8 cellular contexts compared by ENCODE assay signal in the genomic region with DNA sequence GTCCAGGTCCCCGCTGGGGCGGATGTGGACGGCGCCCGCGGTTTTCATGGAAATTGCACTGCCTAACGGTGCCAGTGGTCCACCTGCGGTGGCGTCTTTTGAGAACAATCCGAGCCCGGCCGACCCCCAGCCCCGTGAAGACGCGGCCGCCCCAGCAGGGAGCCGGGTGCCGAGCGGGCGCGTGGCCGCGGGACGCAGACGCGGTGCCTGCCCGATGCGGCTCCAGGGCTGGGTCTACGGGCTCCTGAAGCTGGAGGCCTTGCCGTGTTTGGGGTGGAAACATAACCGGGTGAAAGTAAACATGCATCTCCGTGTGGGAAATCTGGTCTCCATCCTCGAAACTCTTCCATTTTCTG. TPM values are rescaled to one million over a fixed set of nuclear protein-coding genes. Genes with fewer than 3 reads are reported as not detected.
DNase-seq lines count a peak whose midpoint lies in the region; TF ChIP-seq lines count a peak whose summit lies in the region.

No MANE protein-coding gene starts in this region.

- H4K91ac ChIP-seq in mesenchymal stem cell (ENCODE audit: low read length) = peak overlapping the region; percentile 7

- peaks cover 7% of the 10 kb centered on the region for H3K4me1 ChIP-seq in mesenchymal stem cell (ENCODE audit: control insufficient read depth, insufficient read depth, low read depth, low read length)

- H3K9me3 ChIP-seq in mesenchymal stem cell (ENCODE audit: control insufficient read depth, low read length) = no peaks in the 10 kb centered on the region

- peak overlapping the region; percentile 96 for H3K4me2 ChIP-seq in mesenchymal stem cell (ENCODE audit: low read length, poor library complexity, severe bottlenecking)

- H3K79me1 ChIP-seq in mesenchymal stem cell (replicated peaks; ENCODE audit: low read length, poor library complexity, severe bottlenecking) = peaks cover 22% of the 10 kb centered on the region

- DNase-seq in DMS 273 (lab: John Stamatoyannopoulos, UW; ENCODE audit: unreplicated experiment) (peak; percentile 72), DMS 273 treated with DMSO at 0.1 percent for 48 hours (lab: John Stamatoyannopoulos, UW) (no peak), H7 (no peak), NCI-H2227 (lab: John Stamatoyannopoulos, UW; ENCODE audit: unreplicated experiment) (peak; percentile 61), chondrocyte (ENCODE audit: low spot score) (no peak), mesenchymal stem cell (peak; percentile 49), ureter (ENCODE audit: low spot score) (peak; percentile 43), glomerular visceral epithelial cell (ENCODE audit: extremely low spot score) (no peak)

- no peak overlapping the region for H2AK5ac ChIP-seq in mesenchymal stem cell (ENCODE audit: low read length, severe bottlenecking)

- H3K18ac ChIP-seq in mesenchymal stem cell (ENCODE audit: low read depth in 1 of 2, low read length in 2 of 2) = peak overlapping the region; percentile 52 to 89

- H2BK12ac ChIP-seq in mesenchymal stem cell (ENCODE audit: low read length in 2 of 2) = no peak overlapping the region

- peaks cover 3% of the 10 kb centered on the region for H3K27me3 Mint-ChIP-seq in chondrocyte (ENCODE audit: low read depth)

- H2AFZ ChIP-seq in mesenchymal stem cell (ENCODE audit: low read depth, low read length) = peak overlapping the region; percentile 98

- H2BK120ac ChIP-seq in mesenchymal stem cell (ENCODE audit: low read depth, low read length) = peak overlapping the region; percentile 46

- peak overlapping the region in 1 of 2 experiments; percentile 59 for H3K23ac ChIP-seq in mesenchymal stem cell (ENCODE audit: low read length in 2 of 2)

- H3K4me3 ChIP-seq in H7 (ENCODE audit: insufficient read depth, low read depth, low read length) (peak overlapping the region; percentile 76), mesenchymal stem cell (ENCODE audit: insufficient read depth in 1 of 2, low read depth in 1 of 2, low read length in 2 of 2) (peak overlapping the region; percentile 88 to 93)

- H3K14ac ChIP-seq in mesenchymal stem cell (ENCODE audit: low read length in 2 of 2) = peak overlapping the region in 1 of 2 experiments; percentile 82

- H2BK15ac ChIP-seq in mesenchymal stem cell (ENCODE audit: low read depth, poor library complexity, severe bottlenecking) = peak overlapping the region; percentile 83

- H3K4me1 Mint-ChIP-seq in chondrocyte (ENCODE audit: low read depth) = peaks cover 22% of the 10 kb centered on the region

- peak overlapping the region; percentile 82 for H3K4me3 Mint-ChIP-seq in chondrocyte (ENCODE audit: unreplicated experiment)

- H3K9ac ChIP-seq in mesenchymal stem cell (ENCODE audit: low read length) = peak overlapping the region; percentile 92

- H3K36me3 ChIP-seq in H7 (replicated peaks; ENCODE audit: control insufficient read depth, insufficient read depth, low read length) (no peaks in the 10 kb centered on the region), mesenchymal stem cell (ENCODE audit: control insufficient read depth in 1 of 2, insufficient read depth in 2 of 2, low read depth in 1 of 2, low read length in 2 of 2) (no peaks in the 10 kb centered on the region)

- H3K27ac ChIP-seq in mesenchymal stem cell (ENCODE audit: low read length, poor library complexity, severe bottlenecking) = no peak overlapping the region

- peak overlapping the region; percentile 86 for H3K27ac Mint-ChIP-seq in chondrocyte (ENCODE audit: unreplicated experiment)

- no peaks in the 10 kb centered on the region for H3K36me3 Mint-ChIP-seq in chondrocyte (ENCODE audit: low read depth)

- WGBS in mesenchymal stem cell = 0% methylated on average over 23 of the region's 33 CpGs

- no peak overlapping the region for H2BK5ac ChIP-seq in mesenchymal stem cell (ENCODE audit: low read depth, low read length, poor library complexity, severe bottlenecking)

- no peak for TF ChIP-seq CTCF in chondrocyte (IDR thresholded peaks at IDR 0.05)

- peak overlapping the region in 1 of 2 experiments; percentile 82 for H3K4ac ChIP-seq in mesenchymal stem cell (ENCODE audit: low read depth in 1 of 2, low read length in 2 of 2)

- peak overlapping the region; percentile 41 for H4K8ac ChIP-seq in mesenchymal stem cell (ENCODE audit: low read length)

- H3K27me3 ChIP-seq in H7 (ENCODE audit: control insufficient read depth, insufficient read depth, low read length) (no peaks in the 10 kb centered on the region), mesenchymal stem cell (ENCODE audit: control insufficient read depth in 1 of 2, insufficient read depth in 1 of 2, low read length in 2 of 2) (peaks cover 0 to 5% of the 10 kb centered on the region in 2 experiments)

- no peaks in the 10 kb centered on the region for H3K9me3 Mint-ChIP-seq in chondrocyte (ENCODE audit: low read depth)

RNA-seq across cellular contexts. Expression of gene INPP4A, which starts 0.5 kb away (rescaled TPM):
- 30.3 and 32.0 TPM in 2 replicates for total RNA-seq in H7 (2014; rRNA removed; shearing (Covaris generic))
- total RNA-seq in chondrocyte = 25.9 to 33.3 TPM (median 26.1 TPM) in 3 replicates
- 8.0 TPM for polyA plus RNA-seq in mesenchymal stem cell (2013, experiment 1 of 2)
- polyA plus RNA-seq in mesenchymal stem cell (2013, experiment 2 of 2) = 7.8 TPM
- total RNA-seq in ureter = 80.6 TPM

Comparison
In these comparisons a context has a peak if more than half of its experiments do, and no peak if none do; other contexts are left out.
1. DNase-seq: peak in DMS 273 (single experiment), NCI-H2227 (single experiment), mesenchymal stem cell (single experiment) and ureter (single experiment); none in DMS 273 treated with DMSO at 0.1 percent for 48 hours (single experiment), H7 (single experiment), chondrocyte (single experiment) and glomerular visceral epithelial cell (single experiment).